9 cellular contexts compared by ENCODE assay signal in the genomic region with DNA sequence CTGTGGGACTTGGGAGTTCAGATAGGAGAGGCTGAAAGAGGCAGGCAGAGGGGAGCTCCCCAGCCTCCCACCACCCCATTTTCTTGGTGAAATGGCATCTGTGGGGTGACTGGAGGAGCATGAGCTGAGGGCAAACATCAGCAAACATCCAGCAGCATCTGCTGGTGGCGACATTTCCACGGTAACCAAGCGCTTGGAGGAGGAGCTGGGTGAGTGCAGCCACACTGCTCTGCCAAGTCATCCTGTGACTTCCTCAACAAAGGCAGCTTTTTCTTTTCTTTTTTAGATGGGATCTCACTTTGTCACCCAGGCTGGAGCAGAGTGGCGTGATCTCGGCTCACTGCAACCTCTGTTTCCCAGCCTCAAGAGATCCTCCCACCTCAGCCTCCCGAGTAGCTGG. TPM values are rescaled to one million over a fixed set of nuclear protein-coding genes. Genes with fewer than 3 reads are reported as not detected.
DNase-seq lines count a peak whose midpoint lies in the region; ATAC-seq and TF ChIP-seq lines count a peak whose summit lies in the region.
"Had no signal": no experiment of that assay in that cellular context is flagged by ENCODE, and none has a peak within 500 bp of the region (broad histone marks: within the 10 kb centered on the region; RNA-seq: fewer than 3 reads in every experiment).

No MANE protein-coding gene starts in this region.

- peaks cover 48% of the 10 kb centered on the region for H3K36me3 Mint-ChIP-seq in activated CD8-positive, alpha-beta memory T cell treated with anti-CD3 and anti-CD28 coated beads, Interleukin-2, amount 10 ng/mL, durations not matched to agents 7 days and 5 days
- peaks cover 43% of the 10 kb centered on the region for H3K36me3 Mint-ChIP-seq in endodermal cell (ENCODE audit: low read depth)

- no peaks in the 10 kb centered on the region for H3K27me3 ChIP-seq in endodermal cell (ENCODE audit: control insufficient read depth, insufficient read depth, low read length, poor library complexity, severe bottlenecking)
- H3K27me3 ChIP-seq: BLaER1 had no signal

- no peaks in the 10 kb centered on the region for H3K9me3 ChIP-seq in endodermal cell (ENCODE audit: control insufficient read depth, low read length)
- H3K9me3 ChIP-seq: BLaER1 had no signal

- no peaks in the 10 kb centered on the region for H3K9me3 Mint-ChIP-seq in activated CD8-positive, alpha-beta memory T cell treated with anti-CD3 and anti-CD28 coated beads, Interleukin-2, amount 10 ng/mL, durations not matched to agents 7 days and 5 days (ENCODE audit: low read depth)
- H3K9me3 Mint-ChIP-seq in endodermal cell: no peaks in the 10 kb centered on the region

- peak overlapping the region; percentile 2 for H3K4me3 Mint-ChIP-seq in activated CD8-positive, alpha-beta memory T cell treated with anti-CD3 and anti-CD28 coated beads, Interleukin-2, amount 10 ng/mL, durations not matched to agents 7 days and 5 days
- H3K4me3 Mint-ChIP-seq in endodermal cell: no peak overlapping the region

- H3K27ac ChIP-seq in endodermal cell (ENCODE audit: low read depth, low read length): no peak overlapping the region
- H3K27ac ChIP-seq: BLaER1 had no signal

- CTCF ChIA-PET in activated CD8-positive, alpha-beta memory T cell treated with anti-CD3 and anti-CD28 coated beads, Interleukin-2, amount 10 ng/mL, durations not matched to agents 7 days and 5 days (lab: Charles Lee): interaction anchor here (0.8 to 7.2 kb wide), 7 partner anchors 15 to 173 kb away, joined by 3 to 47 read pairs (median 5); a partner anchor contains a TSS

- intact Hi-C loops in posterior vena cava (cut with DNase I): no loop called here

- ATAC-seq in activated CD8-positive, alpha-beta memory T cell treated with anti-CD3 and anti-CD28 coated beads, Interleukin-2, amount 10 ng/mL, durations not matched to agents 7 days and 5 days: peak; percentile 73

- H3K4me1 Mint-ChIP-seq in activated CD8-positive, alpha-beta memory T cell treated with anti-CD3 and anti-CD28 coated beads, Interleukin-2, amount 10 ng/mL, durations not matched to agents 7 days and 5 days: peaks cover 76% of the 10 kb centered on the region
- H3K4me1 Mint-ChIP-seq in endodermal cell: peaks cover 13% of the 10 kb centered on the region

- H3K9ac ChIP-seq in endodermal cell (ENCODE audit: extremely low read depth, low read length, poor library complexity, severe bottlenecking): no peak overlapping the region
- H3K9ac ChIP-seq: BLaER1 had no signal

- H3K27me3 Mint-ChIP-seq in activated CD8-positive, alpha-beta memory T cell treated with anti-CD3 and anti-CD28 coated beads, Interleukin-2, amount 10 ng/mL, durations not matched to agents 7 days and 5 days: no peaks in the 10 kb centered on the region
- no peaks in the 10 kb centered on the region for H3K27me3 Mint-ChIP-seq in endodermal cell (ENCODE audit: insufficient read depth)

- no peak for TF ChIP-seq CTCF in endodermal cell (conservative IDR thresholded peaks at IDR 0.05)

- H3K36me3 ChIP-seq in endodermal cell (ENCODE audit: control insufficient read depth, insufficient read depth, low read length): peaks cover 47% of the 10 kb centered on the region

- peak overlapping the region; percentile 82 for H3K27ac Mint-ChIP-seq in activated CD8-positive, alpha-beta memory T cell treated with anti-CD3 and anti-CD28 coated beads, Interleukin-2, amount 10 ng/mL, durations not matched to agents 7 days and 5 days
- H3K27ac Mint-ChIP-seq in endodermal cell: peak overlapping the region; percentile 35

- no peak overlapping the region for H3K4me3 ChIP-seq in endodermal cell (ENCODE audit: low read length)
- H3K4me3 ChIP-seq: BLaER1 had no signal

- H3K4me1 ChIP-seq in endodermal cell (ENCODE audit: control insufficient read depth, insufficient read depth, low read length): no peaks in the 10 kb centered on the region

- 95% methylated on average over 3 to 6 of the region's 6 CpGs for WGBS in endodermal cell (ENCODE audit: insufficient coverage in 1 of 2, insufficient read length in 1 of 2), 2 experiments

- DNase-seq in activated CD8-positive, alpha-beta memory T cell treated with anti-CD3 and anti-CD28 coated beads, Interleukin-2, amount 10 ng/mL, durations not matched to agents 7 days and 5 days: peak; percentile 83
- no peak for DNase-seq in activated CD8-positive, alpha-beta memory T cell treated with anti-CD3 and anti-CD28 coated beads for 24 hours
- DNase-seq in SIG-M5 treated with dmso at 0.1 percent for 504 hours (lab: John Stamatoyannopoulos, UW; ENCODE audit: unreplicated experiment) (peak; percentile 69), endodermal cell (no peak), putamen (ENCODE audit: low spot score) (peak; percentile 63), NCI-H2029 treated with DMSO at 0.1 percent for 48 hours (lab: John Stamatoyannopoulos, UW) (no peak), ureter (ENCODE audit: low spot score) (no peak), posterior vena cava (ENCODE audit: low spot score) (no peak)

RNA-seq across cellular contexts. Expression of a gene that starts 5.6 kb away (rescaled TPM):
- total RNA-seq in activated CD8-positive, alpha-beta memory T cell treated with anti-CD3 and anti-CD28 coated beads, Interleukin-2, amount 10 ng/mL, durations not matched to agents 7 days and 5 days: 100 to 1,000 TPM; 140 to 151 TPM
- total RNA-seq in endodermal cell (100 to 1,000 TPM; 117 to 138 TPM), ureter (82.1 TPM), posterior vena cava (10 to 100 TPM; 65.8 to 79.0 TPM)
- 151 TPM for polyA plus RNA-seq in endodermal cell (2013, experiment 1 of 2)
- 154 TPM for polyA plus RNA-seq in endodermal cell (2013, experiment 2 of 2)

RNA-seq across cellular contexts. Expression of a gene that starts 18.3 kb away (rescaled TPM):
- total RNA-seq in activated CD8-positive, alpha-beta memory T cell treated with anti-CD3 and anti-CD28 coated beads, Interleukin-2, amount 10 ng/mL, durations not matched to agents 7 days and 5 days: 1 to 10 TPM; 1.1 to 5.0 TPM
- total RNA-seq in endodermal cell (1 to 10 TPM; 2.6 to 2.7 TPM), ureter (29.5 TPM), posterior vena cava (1 to 10 TPM; 3.9 to 5.9 TPM)
- 4.1 TPM for polyA plus RNA-seq in endodermal cell (2013, experiment 1 of 2)
- polyA plus RNA-seq in endodermal cell (2013, experiment 2 of 2): 2.8 TPM

RNA-seq across cellular contexts. Expression of a gene that starts 31.3 kb away (rescaled TPM):
- total RNA-seq in activated CD8-positive, alpha-beta memory T cell treated with anti-CD3 and anti-CD28 coated beads, Interleukin-2, amount 10 ng/mL, durations not matched to agents 7 days and 5 days: 10 to 100 TPM; 23.4 TPM
- 10 to 100 TPM; 30.3 to 32.4 TPM for total RNA-seq in endodermal cell
- 16.2 TPM for polyA plus RNA-seq in endodermal cell (2013, experiment 1 of 2)
- polyA plus RNA-seq in endodermal cell (2013, experiment 2 of 2): 16.9 TPM
- total RNA-seq in ureter: 37.4 TPM
- total RNA-seq in posterior vena cava: 10 to 100 TPM; 32.0 to 36.8 TPM

RNA-seq across cellular contexts. Expression of a gene that starts 51.5 kb away (rescaled TPM):
- 10 to 100 TPM; 24.2 to 28.6 TPM for total RNA-seq in activated CD8-positive, alpha-beta memory T cell treated with anti-CD3 and anti-CD28 coated beads, Interleukin-2, amount 10 ng/mL, durations not matched to agents 7 days and 5 days
- total RNA-seq in endodermal cell (10 to 100 TPM; 16.6 to 27.6 TPM), ureter (35.7 TPM), posterior vena cava (10 to 100 TPM; 15.8 to 17.4 TPM)
- 26.5 TPM for polyA plus RNA-seq in endodermal cell (2013, experiment 1 of 2)
- 24.5 TPM for polyA plus RNA-seq in endodermal cell (2013, experiment 2 of 2)

Comparison
In these comparisons a context has a peak if more than half of its experiments do, and no peak if none do; other contexts are left out.
1. DNase-seq: peak in activated CD8-positive, alpha-beta memory T cell treated with anti-CD3 and anti-CD28 coated beads, Interleukin-2, amount 10 ng/mL, durations not matched to agents 7 days and 5 days (single experiment), SIG-M5 treated with dmso at 0.1 percent for 504 hours (single experiment) and putamen (single experiment); none in activated CD8-positive, alpha-beta memory T cell treated with anti-CD3 and anti-CD28 coated beads for 24 hours (single experiment), endodermal cell (single experiment), NCI-H2029 treated with DMSO at 0.1 percent for 48 hours (single experiment), ureter (single experiment) and posterior vena cava (single experiment).